Comparison of ENCODE assay signal across 8 cellular contexts in the genomic region with DNA sequence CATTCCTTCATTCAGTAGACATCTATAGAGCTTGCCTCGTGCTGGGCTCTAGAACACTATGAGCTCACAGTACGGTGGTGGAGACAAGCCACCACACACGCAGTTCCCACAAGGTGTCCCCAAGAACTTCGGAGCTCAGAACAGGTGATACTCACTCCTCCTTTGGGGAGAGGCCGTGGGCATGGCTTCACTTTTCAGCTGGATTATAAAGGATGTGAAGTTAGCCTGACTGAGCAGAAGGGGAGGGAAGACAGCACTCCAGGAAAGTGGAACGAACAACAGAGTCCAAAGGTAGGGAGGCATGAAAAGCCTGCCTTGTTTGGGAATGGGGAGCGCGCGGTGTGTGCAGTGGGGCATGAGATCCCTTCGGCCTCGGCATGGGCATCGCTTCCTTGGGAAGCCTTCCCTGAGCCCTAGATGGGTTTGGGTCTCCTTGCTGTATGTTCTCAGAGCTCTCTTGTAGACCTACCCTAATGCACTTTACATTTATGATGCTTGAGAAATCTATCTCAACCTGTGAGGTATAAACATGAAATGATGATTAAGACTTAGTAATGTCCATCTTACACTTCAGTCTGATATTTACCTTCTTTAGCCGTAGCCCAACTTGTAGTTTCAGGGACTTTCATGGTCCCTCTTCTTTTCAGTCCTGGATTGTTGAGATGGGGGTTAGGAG. TPM values are rescaled to one million over a fixed set of nuclear protein-coding genes. Genes with fewer than 3 reads are reported as not detected.
DNase-seq lines count a peak whose midpoint lies in the region; ATAC-seq and TF ChIP-seq lines count a peak whose summit lies in the region.

No MANE protein-coding gene starts in this region.

- H3K79me2 ChIP-seq in trophoblast cell (ENCODE audit: control insufficient read depth, insufficient read depth, low read length, poor library complexity), result peaks cover 21% of the 10 kb centered on the region

- H3K4me1 ChIP-seq in BLaER1 (peaks cover 36% of the 10 kb centered on the region), trophoblast cell (ENCODE audit: control insufficient read depth in 1 of 2, insufficient read depth in 2 of 2, low read length in 2 of 2) (peaks cover 5 to 7% of the 10 kb centered on the region in 2 experiments)

- H2BK5ac ChIP-seq in trophoblast cell (ENCODE audit: low read depth, low read length, poor library complexity), result no peak overlapping the region

- peaks cover 41% of the 10 kb centered on the region for H4K20me1 ChIP-seq in BLaER1

- peak overlapping the region; percentile 90 for H2AFZ ChIP-seq in trophoblast cell (ENCODE audit: insufficient read depth, low read length, poor library complexity)

- no peak overlapping the region for H4K12ac ChIP-seq in trophoblast cell (ENCODE audit: low read depth, low read length)

- H2BK120ac ChIP-seq in trophoblast cell (ENCODE audit: insufficient read depth, low read length, poor library complexity), result no peak overlapping the region

- H3K36me3 ChIP-seq in BLaER1, result no peaks in the 10 kb centered on the region
- H3K36me3 ChIP-seq in trophoblast cell (ENCODE audit: control insufficient read depth in 1 of 2, insufficient read depth in 2 of 2, low read length in 2 of 2), result no peaks in the 10 kb centered on the region

- no peak overlapping the region for H3K23ac ChIP-seq in trophoblast cell (ENCODE audit: low read length)

- no peak overlapping the region for H2BK12ac ChIP-seq in trophoblast cell (ENCODE audit: low read length)

- H3K14ac ChIP-seq in trophoblast cell (ENCODE audit: low read length), result peak overlapping the region; percentile 61

- H4K8ac ChIP-seq in trophoblast cell (ENCODE audit: low read depth, low read length), result peak overlapping the region; percentile 77

- H3K27ac ChIP-seq in BLaER1 (peak overlapping the region; percentile 94), trophoblast cell (ENCODE audit: low read depth, low read length) (peak overlapping the region; percentile 13)

- no CpG with 5 or more reads among the region's 13 CpGs for WGBS in trophoblast cell (ENCODE audit: extremely low coverage, insufficient coverage, insufficient read length)

- peak overlapping the region; percentile 78 for H3K9ac ChIP-seq in BLaER1
- H3K9ac ChIP-seq in trophoblast cell (ENCODE audit: low read length), result no peak overlapping the region

- H3K9me3 ChIP-seq in BLaER1, result no peaks in the 10 kb centered on the region
- H3K9me3 ChIP-seq in trophoblast cell (ENCODE audit: insufficient read depth, low read depth, low read length), result no peaks in the 10 kb centered on the region

- H2AK5ac ChIP-seq in trophoblast cell (ENCODE audit: low read length), result no peak overlapping the region

- DNase-seq in UCSD-AML1 (lab: John Stamatoyannopoulos, UW; ENCODE audit: unreplicated experiment) (peak; percentile 65), foreskin fibroblast (no peak), trophoblast cell (no peak), NCI-H2029 (lab: John Stamatoyannopoulos, UW) (no peak), GM19240 (ENCODE audit: insufficient read length, low spot score) (no peak)

- H4K91ac ChIP-seq in trophoblast cell (ENCODE audit: low read depth, low read length), result peak overlapping the region; percentile 33

- H3K4me2 ChIP-seq in BLaER1 (peak overlapping the region; percentile 97), trophoblast cell (ENCODE audit: low read length) (peak overlapping the region; percentile 59)

- H3K27me3 ChIP-seq in BLaER1 (no peaks in the 10 kb centered on the region), trophoblast cell (ENCODE audit: insufficient read depth, low read length) (no peaks in the 10 kb centered on the region)

- H3K4me3 ChIP-seq in BLaER1 (peak overlapping the region; percentile 97), foreskin fibroblast (ENCODE audit: low read depth in 1 of 2, low read length in 2 of 2) (peak overlapping the region; percentile 47 to 48), trophoblast cell (ENCODE audit: low read depth, low read length) (peak overlapping the region; percentile 13)

- H3K18ac ChIP-seq in trophoblast cell (ENCODE audit: low read length), result peak overlapping the region; percentile 11

- no peak for TF ChIP-seq CTCF in foreskin fibroblast (IDR thresholded peaks at IDR 0.05; ENCODE audit: low read depth, low read length)

- ATAC-seq in GM18870 (IDR thresholded peaks at IDR 0.05; ENCODE audit: unreplicated experiment) (peak; percentile 13), HG03103 (IDR thresholded peaks at IDR 0.05; ENCODE audit: low read depth, unreplicated experiment) (peak; percentile 19)

- H3K4ac ChIP-seq in trophoblast cell (ENCODE audit: low read depth, low read length), result peak overlapping the region; percentile 8

- H3K79me1 ChIP-seq in trophoblast cell (ENCODE audit: low read length), result peaks cover 14% of the 10 kb centered on the region

RNA-seq across cellular contexts. Expression of a gene that starts 0.9 kb away (rescaled TPM):
- 46.3 and 48.3 TPM in 2 replicates for polyA plus RNA-seq in trophoblast cell (2013)

RNA-seq across cellular contexts. Expression of a gene that starts 24.5 kb away (rescaled TPM):
- 5.0 and 5.5 TPM in 2 replicates for polyA plus RNA-seq in trophoblast cell (2013)

RNA-seq across cellular contexts. Expression of a gene that starts 35.9 kb away (rescaled TPM):
- 29.9 and 33.3 TPM in 2 replicates for polyA plus RNA-seq in trophoblast cell (2013)

RNA-seq across cellular contexts. Expression of a gene that starts 43.2 kb away (rescaled TPM):
- 0.07 TPM in 1 of 2 replicates, not detected in the other for polyA plus RNA-seq in trophoblast cell (2013)

Comparison
In these comparisons a context has a peak if more than half of its experiments do, and no peak if none do; other contexts are left out.
1. H3K4me3 ChIP-seq: peak in every context shown above with its lines; median percentile 97 in BLaER1; 48 in foreskin fibroblast; 13 in trophoblast cell.